Comparison of ENCODE assay signal across 8 cellular contexts in the genomic region with DNA sequence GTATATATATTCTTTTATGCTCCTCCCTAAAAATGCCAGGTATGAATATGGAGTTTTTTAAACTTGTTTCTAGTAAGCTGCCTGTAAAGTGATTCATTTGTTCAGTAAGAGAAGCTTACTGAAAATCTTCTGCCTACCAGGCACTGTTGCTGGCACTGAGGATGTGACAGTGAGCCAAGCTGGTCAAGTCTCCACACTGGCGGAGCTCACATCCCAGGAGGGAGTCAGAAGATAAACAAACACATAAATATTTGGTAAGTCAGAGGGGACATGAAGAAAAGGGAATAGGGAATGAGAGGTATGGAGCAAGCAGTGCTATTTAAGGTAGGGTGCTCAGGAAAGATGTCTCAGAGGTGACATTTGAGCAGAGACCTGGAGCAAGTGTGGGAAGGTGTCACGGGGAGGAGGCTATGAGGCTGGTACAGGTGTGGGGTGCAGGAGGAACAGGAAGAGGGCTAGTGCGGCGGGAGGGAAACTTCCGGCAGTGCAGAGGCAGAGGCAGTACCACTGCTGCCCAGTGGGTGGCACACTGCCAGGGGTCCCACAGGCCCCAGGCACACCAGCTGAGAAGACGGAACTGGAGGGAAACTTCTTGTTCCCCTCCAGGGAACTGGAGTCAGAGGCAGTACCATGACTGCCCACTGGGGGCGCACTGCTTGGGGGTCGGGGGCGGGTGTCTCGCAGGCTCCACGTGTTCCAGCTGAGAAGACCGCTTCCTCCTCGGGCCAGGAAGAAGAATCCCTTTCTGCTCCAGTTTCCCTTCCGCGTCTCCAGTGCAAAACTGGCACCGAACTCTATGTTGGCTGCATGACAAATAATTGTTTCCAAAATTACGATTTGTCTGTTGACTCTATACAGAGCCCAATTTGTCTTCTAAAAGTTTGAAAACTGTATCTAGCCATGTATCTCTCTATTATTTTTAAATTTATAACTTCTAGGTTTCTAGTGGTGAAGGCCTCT.
DNase-seq lines count a peak whose midpoint lies in the region; ATAC-seq, FAIRE-seq and TF ChIP-seq lines count a peak whose summit lies in the region.

No MANE protein-coding gene starts in this region.

- H3K36me3 ChIP-seq in right atrium auricular region = no peaks in the 10 kb centered on the region
- no peaks in the 10 kb centered on the region for H3K36me3 ChIP-seq in HepG2 (replicated peaks in 1 of 2; ENCODE audit: control insufficient read depth in 1 of 2, insufficient read depth in 2 of 2, low read length in 2 of 2)

- ATAC-seq in right cardiac atrium (peak in 1 of 2 donors; percentile 19), HG03060 (IDR thresholded peaks at IDR 0.05; ENCODE audit: low read depth, unreplicated experiment) (peak; percentile 47), HepG2 (peak; percentile 69), HG02571 (IDR thresholded peaks at IDR 0.05; ENCODE audit: unreplicated experiment) (no peak), GM18873 (IDR thresholded peaks at IDR 0.05; ENCODE audit: low FRiP score, unreplicated experiment) (no peak), HG03196 (IDR thresholded peaks at IDR 0.05; ENCODE audit: unreplicated experiment) (no peak)

- H3K9ac ChIP-seq in HepG2 (ENCODE audit: insufficient read depth, low read depth, low read length) = no peak overlapping the region

- TF ChIP-seq CTCF in right atrium auricular region (IDR thresholded peaks at IDR 0.05) = peak in 1 of 2 donors; percentile 48
- TF ChIP-seq CTCF in HepG2 (CRISPR knock-in tag; IDR thresholded peaks at IDR 0.05) = peak; percentile 55

- DNase-seq in right cardiac atrium (peak in 2 of 3 donors; percentile 45 to 64), right atrium auricular region (ENCODE audit: low spot score) (no peak), UCSD-AML1 (lab: John Stamatoyannopoulos, UW; ENCODE audit: unreplicated experiment) (peak; percentile 52), HepG2 (ENCODE audit: low spot score) (peak; percentile 23)

- POLR2A ChIA-PET in HepG2 (lab: Yijun Ruan, JAX) = no interaction called here

- no peaks in the 10 kb centered on the region for H3K9me3 ChIP-seq in right cardiac atrium (ENCODE audit: control insufficient read depth, low read length)
- H3K9me3 ChIP-seq in right atrium auricular region = peaks cover 0 to 6% of the 10 kb centered on the region in 2 donors
- H3K9me3 ChIP-seq in HepG2 (ENCODE audit: low read length) = peaks cover 5% of the 10 kb centered on the region; the same call in 1 of the 2 replicates

- intact Hi-C loops in right cardiac atrium (cut with DNase I) (no loop called here), HepG2 (cut with micrococcal nuclease; ENCODE audit: unreplicated experiment) (no loop called here)

- 35% methylated on average over 17 of the region's 17 CpGs for WGBS in right cardiac atrium
- WGBS in HepG2 (ENCODE audit: low lambda C conversion rate) = 61% methylated on average over 10 of the region's 17 CpGs

- CTCF ChIA-PET in HepG2 (lab: Yijun Ruan, JAX; ENCODE audit: low intra/inter-chr PET ratio, low total read pairs) = no interaction called here

- H3K27me3 ChIP-seq in right cardiac atrium (ENCODE audit: control insufficient read depth, insufficient read depth) (no peaks in the 10 kb centered on the region), right atrium auricular region (no peaks in the 10 kb centered on the region), HepG2 (ENCODE audit: control insufficient read depth in 1 of 2, insufficient read depth in 2 of 2, low read length in 2 of 2) (no peaks in the 10 kb centered on the region; a peak in 1 of 5 replicates)

- H2AFZ ChIP-seq in HepG2 (ENCODE audit: low read length) = no peak overlapping the region

- no peaks in the 10 kb centered on the region for H4K20me1 ChIP-seq in HepG2 (ENCODE audit: insufficient read depth, low read length)

- in situ Hi-C loops in HepG2 (cut with HindIII; ENCODE audit: extremely low pct_ligation_motif_present, low pct_unique_long_range_greater_than_20kb) = no loop called here

- TF ChIP-seq EP300 in HepG2 (IDR thresholded peaks at IDR 0.05; ENCODE audit: low read depth in 2 of 2, low read length in 2 of 2) (no peak), HepG2 (CRISPR knock-in tag; IDR thresholded peaks at IDR 0.05; ENCODE audit: borderline replicate concordance) (no peak)

- H3K4me1 ChIP-seq in right cardiac atrium (ENCODE audit: control insufficient read depth, insufficient read depth, low read length) (no peaks in the 10 kb centered on the region), right atrium auricular region (no peaks in the 10 kb centered on the region), HepG2 (ENCODE audit: insufficient read depth, low read length) (no peaks in the 10 kb centered on the region)

- no peak for TF ChIP-seq POLR2A in HepG2 (IDR thresholded peaks at IDR 0.05; ENCODE audit: insufficient read depth in 1 of 2, low read depth in 2 of 2, low read length in 2 of 2)

- no TSS peak for BruUV-seq in HepG2 (replicated peaks; lab: Mats Ljungman, UMichigan)

- H3K27ac ChIP-seq in right cardiac atrium (ENCODE audit: low read length) = no peak overlapping the region
- H3K27ac ChIP-seq in right atrium auricular region = no peak overlapping the region
- H3K27ac ChIP-seq in HepG2 (ENCODE audit: extremely low read length, insufficient read depth, low read length) = no peak overlapping the region

- H3K4me3 ChIP-seq in right cardiac atrium (ENCODE audit: low read length) (no peak overlapping the region), right atrium auricular region (no peak overlapping the region), HepG2 (replicated peaks in 1 of 3; ENCODE audit: insufficient read depth in 1 of 3, low read depth in 2 of 3, low read length in 3 of 3) (no peak overlapping the region)

- no peak for TF ChIP-seq RAD21 in HepG2 (CRISPR knock-in tag; IDR thresholded peaks at IDR 0.05)

- FAIRE-seq in HepG2 (lab: Jason Lieb, UNC) = no peak

- no peak overlapping the region for H3K4me2 ChIP-seq in HepG2 (ENCODE audit: low read depth, low read length)

- no peaks in the 10 kb centered on the region for H3K79me2 ChIP-seq in HepG2 (ENCODE audit: insufficient read depth, low read length)

TF ChIP-seq in HepG2, 621 proteins besides CTCF, POLR2A, EP300 and RAD21 (continues in another document):
- TF ChIP-seq YEATS2 (CRISPR knock-in tag; IDR thresholded peaks at IDR 0.05; ENCODE audit: borderline replicate concordance) (no peak), ZNF350 (CRISPR knock-in tag; IDR thresholded peaks at IDR 0.05; ENCODE audit: borderline replicate concordance, low read depth) (no peak), ZNF484 (CRISPR knock-in tag; IDR thresholded peaks at IDR 0.05; ENCODE audit: borderline replicate concordance, low read depth) (no peak), ZNF577 (CRISPR knock-in tag; IDR thresholded peaks at IDR 0.05; ENCODE audit: borderline replicate concordance, low read depth) (no peak), GABPB1 (CRISPR knock-in tag; IDR thresholded peaks at IDR 0.05) (peak; percentile 50), RFXANK (CRISPR knock-in tag; IDR thresholded peaks at IDR 0.05) (no peak), ZIK1 (CRISPR knock-in tag; IDR thresholded peaks at IDR 0.05; ENCODE audit: borderline replicate concordance, low read depth) (no peak), ZMYM3 (CRISPR knock-in tag; IDR thresholded peaks at IDR 0.05) (no peak), SOX13 (IDR thresholded peaks at IDR 0.05) (no peak), SOX13 (CRISPR knock-in tag; conservative IDR thresholded peaks at IDR 0.05 in 1 of 2, IDR thresholded peaks at IDR 0.05 in 1 of 2) (no peak), ETV5 (CRISPR knock-in tag; IDR thresholded peaks at IDR 0.05; ENCODE audit: borderline replicate concordance) (no peak), ZNF543 (CRISPR knock-in tag; IDR thresholded peaks at IDR 0.05) (no peak), KLF15 (CRISPR knock-in tag; IDR thresholded peaks at IDR 0.05; ENCODE audit: borderline replicate concordance) (no peak), TGIF2 (CRISPR knock-in tag; IDR thresholded peaks at IDR 0.05) (no peak), ZSCAN9 (CRISPR knock-in tag; IDR thresholded peaks at IDR 0.05; ENCODE audit: borderline replicate concordance) (no peak), XRCC5 (optimal IDR thresholded peaks at IDR 0.05; ENCODE audit: low read length) (peak; percentile 44), FOXA1 (IDR thresholded peaks at IDR 0.05) (no peak), FOXA1 (CRISPR knock-in tag; IDR thresholded peaks at IDR 0.05) (no peak), KLF13 (CRISPR knock-in tag; IDR thresholded peaks at IDR 0.05) (no peak), NFATC3 (CRISPR knock-in tag; IDR thresholded peaks at IDR 0.05) (no peak)
- TF ChIP-seq, protein P1, sequence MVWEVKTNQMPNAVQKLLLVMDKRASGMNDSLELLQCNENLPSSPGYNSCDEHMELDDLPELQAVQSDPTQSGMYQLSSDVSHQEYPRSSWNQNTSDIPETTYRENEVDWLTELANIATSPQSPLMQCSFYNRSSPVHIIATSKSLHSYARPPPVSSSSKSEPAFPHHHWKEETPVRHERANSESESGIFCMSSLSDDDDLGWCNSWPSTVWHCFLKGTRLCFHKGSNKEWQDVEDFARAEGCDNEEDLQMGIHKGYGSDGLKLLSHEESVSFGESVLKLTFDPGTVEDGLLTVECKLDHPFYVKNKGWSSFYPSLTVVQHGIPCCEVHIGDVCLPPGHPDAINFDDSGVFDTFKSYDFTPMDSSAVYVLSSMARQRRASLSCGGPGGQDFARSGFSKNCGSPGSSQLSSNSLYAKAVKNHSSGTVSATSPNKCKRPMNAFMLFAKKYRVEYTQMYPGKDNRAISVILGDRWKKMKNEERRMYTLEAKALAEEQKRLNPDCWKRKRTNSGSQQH (CRISPR knock-in tag; IDR thresholded peaks at IDR 0.05; ENCODE audit: low read depth) = no peak
- TF ChIP-seq, protein P2, sequence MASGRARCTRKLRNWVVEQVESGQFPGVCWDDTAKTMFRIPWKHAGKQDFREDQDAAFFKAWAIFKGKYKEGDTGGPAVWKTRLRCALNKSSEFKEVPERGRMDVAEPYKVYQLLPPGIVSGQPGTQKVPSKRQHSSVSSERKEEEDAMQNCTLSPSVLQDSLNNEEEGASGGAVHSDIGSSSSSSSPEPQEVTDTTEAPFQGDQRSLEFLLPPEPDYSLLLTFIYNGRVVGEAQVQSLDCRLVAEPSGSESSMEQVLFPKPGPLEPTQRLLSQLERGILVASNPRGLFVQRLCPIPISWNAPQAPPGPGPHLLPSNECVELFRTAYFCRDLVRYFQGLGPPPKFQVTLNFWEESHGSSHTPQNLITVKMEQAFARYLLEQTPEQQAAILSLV (CRISPR knock-in tag; IDR thresholded peaks at IDR 0.05; ENCODE audit: borderline replicate concordance) = no peak
- TF ChIP-seq, protein P3, sequence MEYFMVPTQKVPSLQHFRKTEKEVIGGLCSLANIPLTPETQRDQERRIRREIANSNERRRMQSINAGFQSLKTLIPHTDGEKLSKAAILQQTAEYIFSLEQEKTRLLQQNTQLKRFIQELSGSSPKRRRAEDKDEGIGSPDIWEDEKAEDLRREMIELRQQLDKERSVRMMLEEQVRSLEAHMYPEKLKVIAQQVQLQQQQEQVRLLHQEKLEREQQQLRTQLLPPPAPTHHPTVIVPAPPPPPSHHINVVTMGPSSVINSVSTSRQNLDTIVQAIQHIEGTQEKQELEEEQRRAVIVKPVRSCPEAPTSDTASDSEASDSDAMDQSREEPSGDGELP (IDR thresholded peaks at IDR 0.05; ENCODE audit: borderline replicate concordance, low read depth) = peak; percentile 30; the same call in 1 of the 2 replicates

Comparison
In these comparisons a context has a peak if more than half of its experiments do, and no peak if none do; other contexts are left out.
1. ATAC-seq: peak in HG03060 (single experiment) and HepG2 (single experiment); none in HG02571 (single experiment), GM18873 (single experiment) and HG03196 (single experiment).